In genomic region chr6:14144678-14145113, GRCh38 we compare ENCODE assay signal across 8 cellular contexts. TPM values are rescaled to one million over a fixed set of nuclear protein-coding genes. Genes with fewer than 3 reads are reported as not detected.
A peak's percentile ranks its signal among the peaks of the same experiment; 100 is the strongest.
DNase-seq lines count a peak whose midpoint lies in the region; ATAC-seq and TF ChIP-seq lines count a peak whose summit lies in the region.

No MANE protein-coding gene starts in this region.

- no peak for TF ChIP-seq POLR2A in uterus (IDR thresholded peaks at IDR 0.05)

- H3K4me1 ChIP-seq in MM.1S (ENCODE audit: low read length), result no peaks in the 10 kb centered on the region
- H3K4me1 ChIP-seq in uterus, result no peaks in the 10 kb centered on the region

- H4K20me1 ChIP-seq in MM.1S (ENCODE audit: insufficient read depth, low read length), result no peaks in the 10 kb centered on the region

- no peaks in the 10 kb centered on the region for H3K9me2 ChIP-seq in MM.1S (replicated peaks; ENCODE audit: insufficient read depth, low read length)

- H3K27ac ChIP-seq in MM.1S (ENCODE audit: low read length) (no peak overlapping the region), uterus (no peak overlapping the region)

- no peak overlapping the region for H3K4me2 ChIP-seq in MM.1S (ENCODE audit: low read depth, low read length)

- H3K79me2 ChIP-seq in MM.1S (ENCODE audit: low read length), result no peaks in the 10 kb centered on the region

- intact Hi-C loops in posterior cingulate gyrus (cut with DNase I) (loop anchor here (1.0 kb wide), 1 partner anchor 235 kb away; no protein-coding TSS in a partner anchor), uterus (cut with DNase I; ENCODE audit: low total_unique reads) (loop anchor here (10.0 kb wide), 1 partner anchor 240 kb away; no protein-coding TSS in a partner anchor)

- no peak overlapping the region for H3K9ac ChIP-seq in MM.1S (ENCODE audit: low read length)

- H3K9me3 ChIP-seq in MM.1S (replicated peaks; ENCODE audit: insufficient read depth, low read length) (no peaks in the 10 kb centered on the region), uterus (no peaks in the 10 kb centered on the region)

- TF ChIP-seq CTCF in MM.1S (IDR thresholded peaks at IDR 0.05; ENCODE audit: low read length) (peak; percentile 91), uterus (IDR thresholded peaks at IDR 0.05) (peak; percentile 75 to 81 (median 81))

- H3K4me3 ChIP-seq in MM.1S (ENCODE audit: low read length), result no peak overlapping the region
- no peak overlapping the region for H3K4me3 ChIP-seq in uterus

- no peaks in the 10 kb centered on the region for H3F3A ChIP-seq in MM.1S (ENCODE audit: insufficient read depth, low read length)

- 0 out of 2 replicates have a peak overlapping the region, but pooled peaks have one; percentile 35 for H2AFZ ChIP-seq in MM.1S (ENCODE audit: low read length)

- in situ Hi-C loops in SK-MEL-5 (cut with HindIII; ENCODE audit: low pct_unique_long_range_greater_than_20kb, low sequenced_read_pairs), result no loop called here

- peak; percentile 86 for DNase-seq in DMS 273 (lab: John Stamatoyannopoulos, UW; ENCODE audit: unreplicated experiment)
- peak; percentile 57 for DNase-seq in MM.1S
- peak; percentile 94 for DNase-seq in SK-MEL-5 (ENCODE audit: low read depth, low spot score)
- DNase-seq in activated naive CD4-positive, alpha-beta T cell (lab: John Stamatoyannopoulos, UW), result peak; percentile 13 to 55 (median 30)
- DNase-seq in glomerular endothelial cell (ENCODE audit: extremely low read depth, low read depth, low spot score), result peak; percentile 27
- DNase-seq in posterior cingulate gyrus, result peak in 8 of 10 donors; percentile 42 to 91 (median 62)
- DNase-seq in uterus, result peak; percentile 47 to 58

- H3K36me3 ChIP-seq in MM.1S (replicated peaks; ENCODE audit: insufficient read depth, low read length) (no peaks in the 10 kb centered on the region), uterus (no peaks in the 10 kb centered on the region)

- peak; percentile 80 for ATAC-seq in GM21529 (IDR thresholded peaks at IDR 0.05; ENCODE audit: unreplicated experiment)

- H3K27me3 ChIP-seq in MM.1S (replicated peaks; ENCODE audit: insufficient read depth, low read length) (no peaks in the 10 kb centered on the region), uterus (no peaks in the 10 kb centered on the region)

RNA-seq across cellular contexts. Expression of gene CD83, which starts 27.1 kb away (rescaled TPM):
- total RNA-seq in SK-MEL-5 (2014; rRNA removed; shearing (Covaris generic)), result 43.0 and 43.5 TPM in 2 replicates
- polyA plus RNA-seq in SK-MEL-5 (2015; cell fraction: cytosol; rRNA removed), result 37.3 and 39.1 TPM in 2 replicates
- polyA plus RNA-seq in SK-MEL-5 (2015; cell fraction: nucleus; rRNA removed), result 17.8 and 22.1 TPM in 2 replicates
- total RNA-seq in glomerular endothelial cell (3.2 and 3.9 TPM in 2 replicates), uterus (10 to 100 TPM in 1 of 4 donors, 1 to 10 TPM in 3; 2.0 to 16.9 (median 7.9) TPM)

Comparison
In these comparisons a context has a peak if more than half of its experiments do, and no peak if none do; other contexts are left out.
1. DNase-seq: peak in every context shown above with its lines; median percentile 94 in SK-MEL-5; 86 in DMS 273; 62 in posterior cingulate gyrus; 57 in MM.1S; 52 in uterus; 30 in activated naive CD4-positive, alpha-beta T cell; 27 in glomerular endothelial cell.